In genomic region chr14:100285021-100285912, GRCh38 we compare ENCODE assay signal across 8 cellular contexts. TPM values are rescaled to one million over a fixed set of nuclear protein-coding genes. Genes with fewer than 3 reads are reported as not detected.
DNase-seq lines count a peak whose midpoint lies in the region; ATAC-seq and TF ChIP-seq lines count a peak whose summit lies in the region.

No MANE protein-coding gene starts in this region.

- H3K9me3 ChIP-seq in Caco-2 (no peaks in the 10 kb centered on the region), Peyer's patch (no peaks in the 10 kb centered on the region), parathyroid adenoma (ENCODE audit: control insufficient read depth, low read length) (no peaks in the 10 kb centered on the region)

- H3K4me2 ChIP-seq in parathyroid adenoma (ENCODE audit: low read length), result peak overlapping the region; percentile 91

- BruUV-seq in Caco-2 (replicated peaks; lab: Mats Ljungman, UMichigan), result no TSS peak

- no peaks in the 10 kb centered on the region for H3K9me3 Mint-ChIP-seq in Caco-2 (ENCODE audit: unreplicated experiment)
- no peaks in the 10 kb centered on the region for H3K9me3 Mint-ChIP-seq in type B pancreatic cell

- peak overlapping the region; percentile 63 for H3K9ac ChIP-seq in parathyroid adenoma

- TF ChIP-seq CTCF in Caco-2 (IDR thresholded peaks at IDR 0.05; ENCODE audit: insufficient read depth in 1 of 2, low read depth in 1 of 2, low read length in 1 of 2, severe bottlenecking in 1 of 2, unreplicated experiment in 1 of 2) (peak; percentile 65 to 89), Peyer's patch (IDR thresholded peaks at IDR 0.05) (peak; percentile 78 to 92 (median 90)), parathyroid adenoma (IDR thresholded peaks at IDR 0.05) (peak; percentile 79), type B pancreatic cell (conservative IDR thresholded peaks at IDR 0.05) (peak; percentile 81)

- peak; percentile 94 for ATAC-seq in GM19324 (IDR thresholded peaks at IDR 0.05; ENCODE audit: low FRiP score, unreplicated experiment)
- peak; percentile 63 for ATAC-seq in HG03457 (IDR thresholded peaks at IDR 0.05; ENCODE audit: unreplicated experiment)

- peak overlapping the region; percentile 92 for H2AFZ ChIP-seq in parathyroid adenoma

- no peaks in the 10 kb centered on the region for H3K36me3 ChIP-seq in Caco-2 (ENCODE audit: control insufficient read depth, insufficient read depth, low read length)
- H3K36me3 ChIP-seq in Peyer's patch, result peaks cover 0 to 6% (median 0%) of the 10 kb centered on the region in 3 donors
- H3K36me3 ChIP-seq in parathyroid adenoma (ENCODE audit: control insufficient read depth, insufficient read depth, low read length), result no peaks in the 10 kb centered on the region

- H3K27me3 Mint-ChIP-seq in Caco-2 (ENCODE audit: insufficient read depth, unreplicated experiment) (no peaks in the 10 kb centered on the region), type B pancreatic cell (no peaks in the 10 kb centered on the region)

- H3K27ac ChIP-seq in Peyer's patch, result peak overlapping the region; percentile 86 to 94 (median 91)
- H3K27ac ChIP-seq in parathyroid adenoma, result peak overlapping the region; percentile 73

- CTCF ChIA-PET in Caco-2 (lab: Charles Lee), result interaction anchor here (0.6 to 1.8 kb wide), 9 partner anchors 18 to 1067 kb away, joined by 3 to 6 read pairs (median 3); no protein-coding TSS in a partner anchor

- H3K79me2 ChIP-seq in parathyroid adenoma, result peaks cover 12% of the 10 kb centered on the region

- H3K27ac Mint-ChIP-seq in Caco-2 (ENCODE audit: unreplicated experiment) (peak overlapping the region; percentile 68), type B pancreatic cell (peak overlapping the region; percentile 85)

- DNase-seq in Caco-2 (peak; percentile 72 to 88), Peyer's patch (peak; percentile 63 to 83 (median 80)), activated gamma-delta T cell treated with Interleukin-2 at 50 U/mL for 16 hours (peak; percentile 74), glomerular visceral epithelial cell (ENCODE audit: extremely low spot score) (peak; percentile 73), type B pancreatic cell (ENCODE audit: extremely low spot score, unreplicated experiment) (peak; percentile 86)

- H3K36me3 Mint-ChIP-seq in Caco-2 (ENCODE audit: insufficient read depth, unreplicated experiment), result peaks cover 45% of the 10 kb centered on the region
- H3K36me3 Mint-ChIP-seq in type B pancreatic cell, result peaks cover 3% of the 10 kb centered on the region

- H3K27me3 ChIP-seq in Caco-2 (replicated peaks; ENCODE audit: control insufficient read depth, insufficient read depth, low read length) (no peaks in the 10 kb centered on the region), Peyer's patch (no peaks in the 10 kb centered on the region), parathyroid adenoma (ENCODE audit: control insufficient read depth, insufficient read depth, low read length) (no peaks in the 10 kb centered on the region)

- intact Hi-C loops in Caco-2 (cut with micrococcal nuclease; ENCODE audit: unreplicated experiment), result loop anchor here (1.0 kb wide), 2 partner anchors 14 to 92 kb away; no protein-coding TSS in a partner anchor

- POLR2A ChIA-PET in Caco-2 (lab: Charles Lee), result interaction anchor here (0.6 kb wide), 1 partner anchor 78 kb away, joined by 3 read pairs; no protein-coding TSS in a partner anchor

- H3K4me3 Mint-ChIP-seq in Caco-2 (ENCODE audit: unreplicated experiment), result peak overlapping the region; percentile 72
- H3K4me3 Mint-ChIP-seq in type B pancreatic cell, result peak overlapping the region; percentile 86

- H3K4me1 Mint-ChIP-seq in Caco-2 (ENCODE audit: low read depth, unreplicated experiment) (peaks cover 6% of the 10 kb centered on the region), type B pancreatic cell (ENCODE audit: unreplicated experiment) (peaks cover 15% of the 10 kb centered on the region)

- peak; percentile 57 to 71 for TF ChIP-seq POLR2A in Peyer's patch (IDR thresholded peaks at IDR 0.05)

- H3K4me3 ChIP-seq in Caco-2 (ENCODE audit: low read depth, low read length) (peak overlapping the region; percentile 84), Peyer's patch (peak overlapping the region; percentile 79 to 96 (median 87)), parathyroid adenoma (ENCODE audit: low read depth, low read length) (peak overlapping the region; percentile 72)

- H3K4me1 ChIP-seq in Caco-2 (0 out of 2 replicates have a peak, but pooled peaks cover 5% of the 10 kb centered on the region), Peyer's patch (peaks cover 0 to 14% (median 2%) of the 10 kb centered on the region in 4 donors), parathyroid adenoma (peaks cover 2% of the 10 kb centered on the region)

RNA-seq across cellular contexts. Expression of gene SLC25A29, which starts 21.0 kb away (rescaled TPM):
- total RNA-seq in Caco-2 (2022) (28.5 and 29.9 TPM in 2 replicates), Peyer's patch (10 to 100 TPM; 11.0 to 74.5 (median 32.0) TPM), type B pancreatic cell (ENCODE audit: low replicate concordance) (72.8 and 101 TPM in 2 replicates)

RNA-seq across cellular contexts. Expression of gene SLC25A47, which starts 37.9 kb away (rescaled TPM):
- total RNA-seq in Caco-2 (2022), result not detected in 2 replicates
- 1 to 10 TPM in 1 of 4 donors, under 1 TPM in 1, not detected in 2; 0.54 to 1.2 TPM for total RNA-seq in Peyer's patch
- total RNA-seq in type B pancreatic cell (ENCODE audit: low replicate concordance), result not detected in 2 replicates

RNA-seq across cellular contexts. Expression of gene YY1, which starts 46.3 kb away (rescaled TPM):
- total RNA-seq in Caco-2 (2022), result 91.0 and 94.1 TPM in 2 replicates
- total RNA-seq in Peyer's patch, result 10 to 100 TPM; 42.0 to 63.5 (median 50.9) TPM
- 79.8 and 98.0 TPM in 2 replicates for total RNA-seq in type B pancreatic cell (ENCODE audit: low replicate concordance)

Comparison
In these comparisons a context has a peak if more than half of its experiments do, and no peak if none do; other contexts are left out.
1. Peak in every context shown above with its lines: DNase-seq, ATAC-seq, H3K4me3 ChIP-seq and H3K27ac ChIP-seq.